ENCODE assay signal across 8 cellular contexts in genomic region chr6:13615802-13616140, GRCh38. TPM values are rescaled to one million over a fixed set of nuclear protein-coding genes. Genes with fewer than 3 reads are reported as not detected.
A peak's percentile ranks its signal among the peaks of the same experiment; 100 is the strongest.
DNase-seq lines count a peak whose midpoint lies in the region; ATAC-seq, FAIRE-seq and TF ChIP-seq lines count a peak whose summit lies in the region.

No MANE protein-coding gene starts in this region.

- H3K4me3 ChIP-seq in BJ (ENCODE audit: low read depth, low read length) (peak overlapping the region; percentile 88), OCI-LY3 (ENCODE audit: low read length) (peak overlapping the region; percentile 97), gastroesophageal sphincter (peak overlapping the region; percentile 87 to 93), pancreas (peak overlapping the region; percentile 69 to 99 (median 80))

- ATAC-seq in gastroesophageal sphincter (peak; percentile 44), pancreas (peak; percentile 31 to 62 (median 44))

- TF ChIP-seq EP300 in gastroesophageal sphincter (IDR thresholded peaks at IDR 0.05): no peak

- POLR2A ChIA-PET in BJ (lab: Charles Lee): interaction anchor here (0.6 to 1.2 kb wide), 2 partner anchors 174 to 289 kb away, joined by 3 to 4 read pairs; no protein-coding TSS in a partner anchor
- POLR2A ChIA-PET in HEK293T (lab: Yijun Ruan, JAX): interaction anchor here (0.8 to 3.6 kb wide), 24 partner anchors 9 to 288 kb away, joined by 3 to 29 read pairs (median 4); partner anchors contain the start of genes GFOD1, RANBP9, SIRT5 and TBC1D7

- H3K4me1 ChIP-seq in OCI-LY3 (ENCODE audit: low read length): peaks cover 27% of the 10 kb centered on the region
- H3K4me1 ChIP-seq in gastroesophageal sphincter: peaks cover 8 to 30% (median 8%) of the 10 kb centered on the region in 3 donors
- peaks cover 3 to 14% (median 8%) of the 10 kb centered on the region in 3 donors for H3K4me1 ChIP-seq in pancreas

- no peak for TF ChIP-seq CTCF in BJ (IDR thresholded peaks at IDR 0.05; ENCODE audit: insufficient read depth, low read depth, low read length)
- no peak for TF ChIP-seq CTCF in OCI-LY3 (IDR thresholded peaks at IDR 0.05; ENCODE audit: low read depth, low read length)
- TF ChIP-seq CTCF in gastroesophageal sphincter (IDR thresholded peaks at IDR 0.05): no peak
- TF ChIP-seq CTCF in pancreas (IDR thresholded peaks at IDR 0.05): no peak

- FAIRE-seq in pancreas (lab: Jason Lieb, UNC) (no peak), urothelium cell line (lab: Jason Lieb, UNC) (no peak)

- intact Hi-C loops in pancreas (cut with DNase I): no loop called here

- peak overlapping the region; percentile 85 for H3K9ac ChIP-seq in OCI-LY3 (ENCODE audit: low read length)

- WGBS in gastroesophageal sphincter (ENCODE audit: low coverage in 1 of 2), 2 donors: 0% methylated on average over 12 to 14 of the region's 14 CpGs
- WGBS in pancreas, 2 donors: 0 to 1% methylated on average over 14 of the region's 14 CpGs

- H3K27me3 ChIP-seq in BJ (ENCODE audit: control insufficient read depth, insufficient read depth, low read length): no peaks in the 10 kb centered on the region
- no peaks in the 10 kb centered on the region for H3K27me3 ChIP-seq in OCI-LY3 (ENCODE audit: low read depth, low read length)
- no peaks in the 10 kb centered on the region for H3K27me3 ChIP-seq in gastroesophageal sphincter
- H3K27me3 ChIP-seq in pancreas: no peaks in the 10 kb centered on the region

- peaks cover 36% of the 10 kb centered on the region for H3K79me2 ChIP-seq in OCI-LY3 (ENCODE audit: low read length)

- H3K9me3 ChIP-seq in OCI-LY3 (ENCODE audit: insufficient read depth, low read length) (no peaks in the 10 kb centered on the region), gastroesophageal sphincter (no peaks in the 10 kb centered on the region), pancreas (no peaks in the 10 kb centered on the region)

- H4K20me1 ChIP-seq in OCI-LY3 (ENCODE audit: insufficient read depth, low read length): peaks cover 9% of the 10 kb centered on the region

- CTCF ChIA-PET in BJ (lab: Yijun Ruan, JAX): interaction anchor here (0.6 to 2.7 kb wide), 22 partner anchors 9 to 1031 kb away, joined by 3 to 15 read pairs (median 4); partner anchors contain the start of genes GFOD1 and SIRT5
- CTCF ChIA-PET in HEK293T (lab: Yijun Ruan, JAX): interaction anchor here (0.5 to 3.3 kb wide), 9 partner anchors 9 to 456 kb away, joined by 3 to 19 read pairs (median 3); partner anchors contain the start of gene SIRT5

- H3K4me2 ChIP-seq in OCI-LY3 (ENCODE audit: low read length): peak overlapping the region; percentile 79

- H2AFZ ChIP-seq in OCI-LY3 (ENCODE audit: low read depth, low read length): no peak overlapping the region

- H3K27ac ChIP-seq in OCI-LY3 (ENCODE audit: low read length) (peak overlapping the region; percentile 56), gastroesophageal sphincter (peak overlapping the region; percentile 64 to 93 (median 88)), pancreas (peak overlapping the region; percentile 73 to 97 (median 86))

- DNase-seq in BJ (ENCODE audit: low read depth): no peak
- DNase-seq in HEK293T (ENCODE audit: extremely low spot score): peak; percentile 40
- DNase-seq in activated gamma-delta T cell treated with anti-CD3 and anti-CD28 coated beads, Interleukin-2, amount 50 U/mL, for 16 hours (ENCODE audit: low read depth): peak; percentile 19
- DNase-seq in pancreas: peak; percentile 34 to 70 (median 60)
- peak; percentile 21 for DNase-seq in urothelium cell line (ENCODE audit: low spot score)
- DNase-seq in NCI-H1092 treated with DMSO at 0.1 percent for 48 hours (lab: John Stamatoyannopoulos, UW): no peak

- TF ChIP-seq POLR2A in gastroesophageal sphincter (IDR thresholded peaks at IDR 0.05): no peak

- H3K36me3 ChIP-seq in BJ (ENCODE audit: control insufficient read depth, insufficient read depth, low read length): peaks cover 4% of the 10 kb centered on the region
- H3K36me3 ChIP-seq in OCI-LY3 (replicated peaks; ENCODE audit: low read depth, low read length): peaks cover 30% of the 10 kb centered on the region
- H3K36me3 ChIP-seq in gastroesophageal sphincter: peaks cover under 1 to 58% of the 10 kb centered on the region in 2 donors
- peaks cover 0 to 27% (median 17%) of the 10 kb centered on the region in 3 donors for H3K36me3 ChIP-seq in pancreas

TF ChIP-seq in HEK293T, 16 proteins besides CTCF, POLR2A, EP300 and RAD21:
- TF ChIP-seq SUZ12 (IDR thresholded peaks at IDR 0.05): no peak
- TF ChIP-seq ARNT (IDR thresholded peaks at IDR 0.05): no peak
- TF ChIP-seq FOXA1 (IDR thresholded peaks at IDR 0.05): no peak
- TF ChIP-seq PKNOX1 (IDR thresholded peaks at IDR 0.05): no peak
- no peak for TF ChIP-seq LEF1 (IDR thresholded peaks at IDR 0.05; ENCODE audit: borderline replicate concordance)
- TF ChIP-seq ZNF384 (IDR thresholded peaks at IDR 0.05): no peak
- TF ChIP-seq ELF4 (IDR thresholded peaks at IDR 0.05): no peak
- no peak for TF ChIP-seq HDGF (IDR thresholded peaks at IDR 0.05; ENCODE audit: borderline replicate concordance)
- no peak for TF ChIP-seq SP1 (IDR thresholded peaks at IDR 0.05)
- TF ChIP-seq FOXM1 (IDR thresholded peaks at IDR 0.05; ENCODE audit: borderline replicate concordance): no peak
- no peak for TF ChIP-seq CTBP1 (IDR thresholded peaks at IDR 0.05; ENCODE audit: borderline replicate concordance)
- TF ChIP-seq NFRKB (IDR thresholded peaks at IDR 0.05): no peak
- TF ChIP-seq L3MBTL2 (conservative IDR thresholded peaks at IDR 0.05): no peak
- TF ChIP-seq FOXK2 (IDR thresholded peaks at IDR 0.05): no peak
- no peak for TF ChIP-seq BHLHE40 (IDR thresholded peaks at IDR 0.05; ENCODE audit: borderline replicate concordance)
- no peak for TF ChIP-seq TARDBP (IDR thresholded peaks at IDR 0.05)

RNA-seq across cellular contexts. Expression of gene NOL7, which starts 0.6 kb away (rescaled TPM):
- polyA plus RNA-seq in BJ (2011; rRNA removed) (20.1 and 34.0 TPM in 2 replicates), pancreas (10 to 100 TPM; 22.7 to 40.3 TPM)
- 2.1 and 4.0 TPM in 2 replicates for polyA minus RNA-seq in BJ (2011; rRNA and poly(A)+ RNA removed)
- total RNA-seq in gastroesophageal sphincter (100 to 1,000 TPM in 2 of 4 donors, 10 to 100 TPM in 2; 92.4 to 120 (median 98.5) TPM), pancreas (10 to 100 TPM; 22.9 to 35.3 (median 28.1) TPM)

RNA-seq across cellular contexts. Expression of gene SIRT5, which starts 41.4 kb away (rescaled TPM):
- 4.6 and 7.2 TPM in 2 replicates for polyA plus RNA-seq in BJ (2011; rRNA removed)
- 3.6 and 3.7 TPM in 2 replicates for polyA minus RNA-seq in BJ (2011; rRNA and poly(A)+ RNA removed)
- 10 to 100 TPM in 2 of 4 donors, 1 to 10 TPM in 2; 7.5 to 13.1 (median 10.0) TPM for total RNA-seq in gastroesophageal sphincter
- total RNA-seq in pancreas: 1 to 10 TPM; 3.8 to 8.6 (median 4.7) TPM
- polyA plus RNA-seq in pancreas: 1 to 10 TPM; 4.6 to 8.0 TPM

Comparison
In these comparisons a context has a peak if more than half of its experiments do, and no peak if none do; other contexts are left out.
1. DNase-seq: peak in HEK293T (single experiment), activated gamma-delta T cell treated with anti-CD3 and anti-CD28 coated beads, Interleukin-2, amount 50 U/mL, for 16 hours (single experiment), pancreas (6 of 6) and urothelium cell line (single experiment); none in BJ (single experiment) and NCI-H1092 treated with DMSO at 0.1 percent for 48 hours (single experiment).
2. Peak in every context shown above with its lines, with median percentiles within 50 percentile points of each other: H3K4me3 ChIP-seq and H3K27ac ChIP-seq.